8 cellular contexts compared by ENCODE assay signal in genomic region chr18:14179306-14179705, GRCh38.
A peak's percentile ranks its signal among the peaks of the same experiment; 100 is the strongest.
DNase-seq lines count a peak whose midpoint lies in the region; ATAC-seq and TF ChIP-seq lines count a peak whose summit lies in the region.

No MANE protein-coding gene starts in this region.

- no peak for TF ChIP-seq CTCF in GM13977 (IDR thresholded peaks at IDR 0.05; ENCODE audit: extremely low read depth, insufficient read depth, missing control alignments)
- TF ChIP-seq CTCF in Loucy (conservative IDR thresholded peaks at IDR 0.05; ENCODE audit: low read length), result no peak
- no peak for TF ChIP-seq CTCF in choroid plexus epithelial cell (conservative IDR thresholded peaks at IDR 0.05; ENCODE audit: low read depth, low read length)

- H3K27ac ChIP-seq in rectal smooth muscle tissue (ENCODE audit: low read depth, low read length), result no peak overlapping the region

- H3K27me3 ChIP-seq in Loucy (ENCODE audit: insufficient read depth, low read length, poor library complexity, severe bottlenecking), result no peaks in the 10 kb centered on the region
- H3K27me3 ChIP-seq in rectal smooth muscle tissue (ENCODE audit: control insufficient read depth, insufficient read depth, low read length), result no peaks in the 10 kb centered on the region

- peak overlapping the region; percentile 76 for H2AFZ ChIP-seq in Loucy (ENCODE audit: low read length)

- no peaks in the 10 kb centered on the region for H3K9me2 ChIP-seq in Loucy (replicated peaks; ENCODE audit: low read depth, low read length)

- H3K4me1 ChIP-seq in Loucy (ENCODE audit: insufficient read depth, low read length, poor library complexity, severe bottlenecking) (peaks cover 5% of the 10 kb centered on the region), rectal smooth muscle tissue (ENCODE audit: control insufficient read depth, insufficient read depth, low read length) (no peaks in the 10 kb centered on the region)

- no peaks in the 10 kb centered on the region for H3K36me3 ChIP-seq in Loucy (ENCODE audit: insufficient read depth, low read length)
- H3K36me3 ChIP-seq in rectal smooth muscle tissue (ENCODE audit: control insufficient read depth, insufficient read depth, low read length), result no peaks in the 10 kb centered on the region

- H3K9ac ChIP-seq in Loucy (ENCODE audit: low read depth, low read length, poor library complexity, severe bottlenecking) (peak overlapping the region; percentile 89), rectal smooth muscle tissue (ENCODE audit: low read length) (no peak overlapping the region)

- in situ Hi-C loops in GM13977 (cut with MboI; ENCODE audit: low pct_unique_long_range_greater_than_20kb, low sequenced_read_pairs, unreplicated experiment), result no loop called here

- H3K79me2 ChIP-seq in Loucy (ENCODE audit: insufficient read depth, low read length), result peaks cover 13% of the 10 kb centered on the region

- ATAC-seq in HG02610 (IDR thresholded peaks at IDR 0.05; ENCODE audit: unreplicated experiment), result no peak

- H3K4me3 ChIP-seq in Loucy (ENCODE audit: low read length, poor library complexity, severe bottlenecking) (peak overlapping the region; percentile 92), choroid plexus epithelial cell (ENCODE audit: low read depth, low read length) (peak overlapping the region; percentile 55), rectal smooth muscle tissue (ENCODE audit: low read length) (peak overlapping the region; percentile 51)

- H3K9me3 ChIP-seq in Loucy (ENCODE audit: insufficient read depth, low read depth, low read length), result no peaks in the 10 kb centered on the region

- H3F3A ChIP-seq in Loucy (ENCODE audit: low read depth), result no peaks in the 10 kb centered on the region

- H4K20me1 ChIP-seq in Loucy (ENCODE audit: insufficient read depth, low read length, poor library complexity, severe bottlenecking), result peaks cover 2% of the 10 kb centered on the region

- peak overlapping the region; percentile 76 for H3K4me2 ChIP-seq in Loucy (ENCODE audit: low read depth, low read length, poor library complexity, severe bottlenecking)

- DNase-seq in GM13977 (ENCODE audit: low spot score) (peak; percentile 17), choroid plexus epithelial cell (ENCODE audit: low read depth) (no peak), NOMO-1 treated with DMSO at 0.1 percent for 48 hours (lab: John Stamatoyannopoulos, UW; ENCODE audit: unreplicated experiment) (no peak), NCI-H1092 (lab: John Stamatoyannopoulos, UW) (no peak)
- no peak for DNase-seq in effector CD4-positive, alpha-beta T cell
